12 cellular contexts compared by ENCODE assay signal in the genomic region with DNA sequence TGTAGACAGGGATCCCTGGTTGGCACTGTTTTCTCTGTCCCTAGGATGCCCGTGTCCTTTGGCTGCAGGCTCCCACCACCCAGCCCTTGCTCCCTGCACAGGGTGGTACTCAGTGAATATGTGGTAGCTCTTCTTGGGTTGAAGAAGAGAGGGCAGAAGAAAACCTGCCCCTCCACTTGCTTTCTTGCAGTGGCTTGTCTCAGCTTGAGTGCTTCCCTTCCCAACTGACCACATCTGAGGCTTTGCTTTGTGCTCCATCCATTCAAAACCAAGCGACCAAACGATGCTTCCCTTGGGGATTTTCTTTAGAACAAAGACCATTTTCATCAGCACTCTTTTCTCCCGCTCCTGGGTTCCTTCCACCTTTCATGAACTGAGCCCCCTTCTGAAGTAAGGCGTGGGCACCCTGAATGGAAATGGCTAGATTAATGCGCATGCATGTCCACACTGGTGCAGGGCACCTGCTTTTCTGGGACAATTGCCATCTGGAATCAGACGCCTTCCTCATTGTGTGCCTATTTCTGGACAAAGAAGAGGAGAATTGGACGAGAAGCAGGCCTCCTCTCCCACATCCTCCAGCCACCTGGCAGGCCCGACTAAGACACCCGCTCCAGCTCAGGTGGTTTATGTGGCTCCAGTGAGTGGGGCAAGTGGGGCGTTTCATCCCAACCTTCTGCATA. TPM values are rescaled to one million over a fixed set of nuclear protein-coding genes. Genes with fewer than 3 reads are reported as not detected.
A peak's percentile ranks its signal among the peaks of the same experiment; 100 is the strongest.
DNase-seq lines count a peak whose midpoint lies in the region; ATAC-seq and TF ChIP-seq lines count a peak whose summit lies in the region.
"Had no signal": no experiment of that assay in that cellular context is flagged by ENCODE, and none has a peak within 500 bp of the region (broad histone marks: within the 10 kb centered on the region; RNA-seq: fewer than 3 reads in every experiment).

No MANE protein-coding gene starts in this region.

- peaks cover 45 to 74% (median 57%) of the 10 kb centered on the region in 10 experiments for H3K4me1 ChIP-seq in BLaER1 treated with 17β-estradiol and CSF1 and Interleukin-3, amounts not matched to agents 10 nM and 100 nM
- H3K4me1 ChIP-seq in ovary (ENCODE audit: insufficient read depth): no peaks in the 10 kb centered on the region
- H3K4me1 ChIP-seq: ascending aorta had no signal

- H4K20me1 ChIP-seq in BLaER1 treated with 17β-estradiol and CSF1 and Interleukin-3, amounts not matched to agents 10 nM and 100 nM: no peaks in the 10 kb centered on the region

- no peak for TF ChIP-seq EP300 in ovary (IDR thresholded peaks at IDR 0.05)

- H3K9me3 ChIP-seq in BLaER1 treated with 17β-estradiol and CSF1 and Interleukin-3, amounts not matched to agents 10 nM and 100 nM (replicated peaks in 1 of 11): peaks cover 0 to 23% (median 4%) of the 10 kb centered on the region in 11 experiments; a peak in 8 of 22 replicates
- H3K9me3 ChIP-seq in ovary (no peaks in the 10 kb centered on the region), MG63 (no peaks in the 10 kb centered on the region)
- H3K9me3 ChIP-seq: ascending aorta had no signal

- WGBS in ovary, 3 donors: 61 to 68% (median 66%) methylated on average over 11 of the region's 11 CpGs

- CTCF ChIA-PET in T-cell (lab: Charles Lee): interaction anchor here in 1 of 2 donors (1.0 kb wide), 1 partner anchor 29 kb away, joined by 3 read pairs; no protein-coding TSS in a partner anchor

- no peaks in the 10 kb centered on the region for H3K36me3 ChIP-seq in BLaER1 treated with 17β-estradiol and CSF1 and Interleukin-3, amounts not matched to agents 10 nM and 100 nM
- no peaks in the 10 kb centered on the region for H3K36me3 ChIP-seq in ovary
- H3K36me3 ChIP-seq in MG63: no peaks in the 10 kb centered on the region
- H3K36me3 ChIP-seq: ascending aorta had no signal

- peak overlapping the region in 3 of 11 experiments; percentile 24 to 39 (median 39); a peak in 4 of 22 replicates for H3K9ac ChIP-seq in BLaER1 treated with 17β-estradiol and CSF1 and Interleukin-3, amounts not matched to agents 10 nM and 100 nM
- H3K9ac ChIP-seq: KMS-11 had no signal

- DNase-seq in NCI-H1105 (lab: John Stamatoyannopoulos, UW) (peak; percentile 90), T-cell (no peak), inferior parietal cortex (ENCODE audit: extremely low spot score) (peak; percentile 59), ovary (no peak), HuH-7.5 (ENCODE audit: low spot score) (no peak), MG63 (no peak)
- DNase-seq: activated CD8-positive, alpha-beta memory T cell treated with anti-CD3 and anti-CD28 coated beads, Interleukin-2, amount 50 U/mL, for 4 hours had no signal

- H3K4me2 ChIP-seq in BLaER1 treated with 17β-estradiol and CSF1 and Interleukin-3, amounts not matched to agents 10 nM and 100 nM: peak overlapping the region; percentile 76 to 95 (median 81)
- H3K4me2 ChIP-seq: KMS-11 had no signal

- 0 out of 22 replicates have a peak overlapping the region, but pooled peaks of 1 of the 11 experiments have one; percentile 24 for H3K27ac ChIP-seq in BLaER1 treated with 17β-estradiol and CSF1 and Interleukin-3, amounts not matched to agents 10 nM and 100 nM
- H3K27ac ChIP-seq in ovary: no peak overlapping the region
- H3K27ac ChIP-seq: ascending aorta, KMS-11 had no signal

- peaks cover 76 to 84% (median 84%) of the 10 kb centered on the region in 3 donors for H3K4me1 Mint-ChIP-seq in T-cell

- no peak for TF ChIP-seq POLR2A in ovary (IDR thresholded peaks at IDR 0.05)
- TF ChIP-seq POLR2A in GM18505 (IDR thresholded peaks at IDR 0.05; ENCODE audit: borderline replicate concordance, extremely low read depth, insufficient read depth, insufficient read length): no peak

- POLR2A ChIA-PET in T-cell (lab: Charles Lee): interaction anchor here (0.6 to 1.5 kb wide), 4 partner anchors 10 to 60 kb away, joined by 3 to 5 read pairs (median 4); no protein-coding TSS in a partner anchor

- ATAC-seq in T-cell (replicated peaks in 1 of 4) (peak in 3 of 4 experiments; percentile 10 to 39 (median 33)), GM18505 (IDR thresholded peaks at IDR 0.05; ENCODE audit: unreplicated experiment) (no peak)

- no peaks in the 10 kb centered on the region for H3K27me3 Mint-ChIP-seq in T-cell

- TF ChIP-seq CTCF in ovary (IDR thresholded peaks at IDR 0.05): no peak

- peak overlapping the region in 2 of 10 experiments; percentile 23 to 32; a peak in 3 of 20 replicates for H3K4me3 ChIP-seq in BLaER1 treated with 17β-estradiol and CSF1 and Interleukin-3, amounts not matched to agents 10 nM and 100 nM
- H3K4me3 ChIP-seq in ovary: no peak overlapping the region
- H3K4me3 ChIP-seq in MG63: no peak overlapping the region
- H3K4me3 ChIP-seq: ascending aorta had no signal

- peaks cover 0 to 16% (median 0%) of the 10 kb centered on the region in 11 experiments; a peak in 4 of 22 replicates for H3K27me3 ChIP-seq in BLaER1 treated with 17β-estradiol and CSF1 and Interleukin-3, amounts not matched to agents 10 nM and 100 nM
- H3K27me3 ChIP-seq in ovary (no peaks in the 10 kb centered on the region), MG63 (no peaks in the 10 kb centered on the region)
- H3K27me3 ChIP-seq: ascending aorta had no signal

- H3K4me3 Mint-ChIP-seq in T-cell: peak overlapping the region in 1 of 3 donors; percentile 70
- H3K4me3 Mint-ChIP-seq: CD14-positive monocyte had no signal

- intact Hi-C loops in ovary (cut with DNase I): no loop called here

- H3K9me3 Mint-ChIP-seq in T-cell: peaks cover 0 to 3% (median 2%) of the 10 kb centered on the region in 3 donors

- no peaks in the 10 kb centered on the region for H3K36me3 Mint-ChIP-seq in T-cell
- H3K36me3 Mint-ChIP-seq: CD14-positive monocyte had no signal

- peak overlapping the region; percentile 90 to 92 for H3K27ac Mint-ChIP-seq in T-cell

RNA-seq across cellular contexts. Expression of a gene that starts 59.1 kb away (rescaled TPM):
- total RNA-seq in T-cell (100 to 1,000 TPM; 209 to 424 (median 294) TPM), ovary (10 to 100 TPM in 1 of 7 donors, 1 to 10 TPM in 5, under 1 TPM in 1; 0.94 to 18.3 (median 5.1) TPM)
- 1 to 10 TPM; 2.2 to 7.5 TPM for polyA plus RNA-seq in ovary
- total RNA-seq in MG63 (2014; rRNA removed; shearing (Covaris generic); ENCODE audit: low replicate concordance): 0.91 and 1.8 TPM in 2 replicates

Comparison
In these comparisons a context has a peak if more than half of its experiments do, and no peak if none do; other contexts are left out.
1. DNase-seq: peak in NCI-H1105 (single experiment) and inferior parietal cortex (single experiment); none in T-cell (0 of 34), ovary (0 of 5), HuH-7.5 (single experiment) and MG63 (single experiment).
2. RNA of a gene that starts 59.1 kb away (total RNA-seq): 209 to 424 TPM in T-cell; 0.94 to 18.3 TPM in ovary and 0.91 to 1.8 TPM in MG63; every median in the first group is over 10 times any median in the second.